1 cellular context compared by ENCODE assay signal in the genomic region with DNA sequence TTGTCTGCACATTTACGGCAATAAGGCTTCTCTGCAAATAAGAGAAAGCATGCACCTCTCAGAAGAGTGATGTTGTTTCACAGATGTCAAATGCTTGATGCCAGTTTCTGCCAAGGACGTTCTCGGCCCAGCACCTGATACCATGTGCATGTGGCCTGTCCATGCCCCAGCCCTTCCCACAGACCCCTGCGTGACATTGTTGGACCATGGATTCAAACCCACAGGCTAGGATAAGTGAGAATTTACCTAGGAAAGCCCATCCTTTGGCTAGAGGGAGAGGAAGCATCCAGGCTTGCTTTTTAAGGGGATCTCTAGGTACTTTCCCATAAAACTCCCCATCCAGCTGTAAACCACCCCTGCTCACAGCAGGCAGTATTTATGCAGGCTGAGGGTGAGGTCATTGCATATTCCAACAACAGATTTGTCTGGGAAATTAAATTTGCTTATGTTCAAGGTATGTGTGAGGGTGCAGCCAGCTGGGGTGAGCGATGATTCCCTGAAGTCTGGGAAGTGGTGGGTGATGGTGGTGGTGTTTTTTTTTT.
A peak's percentile ranks its signal among the peaks of the same experiment; 100 is the strongest.
TF ChIP-seq lines count a peak whose summit lies in the region.

No MANE protein-coding gene starts in this region.

TF ChIP-seq in HEK293, 187 proteins besides CTCF, POLR2A, EP300 and RAD21 (continued from another document):
- peak; percentile 51; the same call in 1 of the 2 replicates for TF ChIP-seq ZIC2 (tag by site-specific recombination; IDR thresholded peaks at IDR 0.05)
- TF ChIP-seq ZNF624 (tag by site-specific recombination; IDR thresholded peaks at IDR 0.05), result no peak
- TF ChIP-seq ZFP3 (tag by site-specific recombination; IDR thresholded peaks at IDR 0.05; ENCODE audit: low read depth), result no peak
- 0 out of 2 replicates have a peak, but pooled peaks have one; percentile 13 for TF ChIP-seq GFI1B (tag by site-specific recombination; IDR thresholded peaks at IDR 0.05)
